Comparison of ENCODE assay signal across 25 cellular contexts in the genomic region with DNA sequence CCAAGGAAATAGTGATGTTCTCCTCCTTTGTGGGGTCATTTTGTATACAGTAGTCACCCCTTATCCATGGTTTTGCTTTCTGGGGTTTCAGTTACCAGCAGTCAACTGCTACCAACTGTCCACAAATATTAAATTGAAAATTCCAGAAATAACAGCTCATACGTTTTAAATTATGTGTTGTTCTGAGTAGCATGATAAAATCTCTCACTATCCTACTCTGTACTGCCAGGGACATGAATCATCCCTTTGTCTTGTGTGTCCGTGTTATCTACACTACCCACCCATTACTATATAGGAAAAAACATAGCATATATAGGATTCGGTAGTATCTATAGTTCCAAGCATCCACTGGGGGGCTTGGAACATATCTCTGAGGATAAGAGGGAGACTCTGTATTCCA.
"Had no signal": no experiment of that assay in that cellular context is flagged by ENCODE, and none has a peak within 500 bp of the region (broad histone marks: within the 10 kb centered on the region; RNA-seq: fewer than 3 reads in every experiment).

No MANE protein-coding gene starts in this region.

- H3K4me3 ChIP-seq: cardiac muscle cell, Peyer's patch had no signal

- ATAC-seq: activated naive CD4-positive, alpha-beta T cell treated with anti-CD3 and anti-CD28 coated beads, Interleukin-2, amount 50 U/mL, for 72 hours; activated naive CD8-positive, alpha-beta T cell treated with anti-CD3 and anti-CD28 coated beads, Interleukin-2, amount 50 U/mL, for 24 hours; activated T-cell treated with anti-CD3 and anti-CD28 coated beads, Interleukin-2, amount 50 U/mL, for 4 hours; T-cell had no signal

- H3K27me3 ChIP-seq: cardiac muscle cell, Peyer's patch had no signal

- H3K36me3 ChIP-seq: cardiac muscle cell, Peyer's patch had no signal

- H3K4me1 ChIP-seq: Peyer's patch had no signal

- H3K9me3 ChIP-seq: Peyer's patch had no signal

- DNase-seq: activated B cell treated with CpG ODN at 0.5 μM for 24 hours; activated CD4-positive, alpha-beta T cell treated with anti-CD3 and anti-CD28 coated beads for 1 hour; activated CD4-positive, alpha-beta T cell treated with anti-CD3 and anti-CD28 coated beads, Interleukin-2, amount 10 ng/mL, durations not matched to agents 24 days and 14 days; activated CD4-positive, alpha-beta T cell treated with anti-CD3 and anti-CD28 coated beads, Interleukin-2, amount 50 U/mL, for 48 hours; activated CD8-positive, alpha-beta memory T cell treated with anti-CD3 and anti-CD28 coated beads for 24 hours; activated effector memory CD4-positive, alpha-beta T cell treated with anti-CD3 and anti-CD28 coated beads, Interleukin-2, amount 50 U/mL, for 16 hours; activated naive CD4-positive, alpha-beta T cell treated with Interleukin-2 at 50 U/mL for 16 hours; activated naive CD8-positive, alpha-beta T cell treated with anti-CD3 and anti-CD28 coated beads, Interleukin-2, amount 50 U/mL, for 24 hours; activated T-cell treated with anti-CD3 and anti-CD28 coated beads, Interleukin-2, amount 50 U/mL, for 4 hours; amygdala; Kasumi-1; KBM-7; NCI-H1092; NCI-H1417; NCI-H1930; NCI-H2171; NCI-H2227 treated with DMSO at 0.1 percent for 48 hours; NCI-H526; Peyer's patch; SHP77 treated with DMSO at 0.1 percent for 48 hours; T-cell; T-helper 2 cell; T1000 had no signal

- H3K27ac ChIP-seq: cardiac muscle cell, Peyer's patch had no signal
